In genomic region chr3:189398656-189399055, GRCh38 we compare ENCODE assay signal across 20 cellular contexts.
DNase-seq lines count a peak whose midpoint lies in the region; ATAC-seq, FAIRE-seq and TF ChIP-seq lines count a peak whose summit lies in the region.
"Had no signal": no experiment of that assay in that cellular context is flagged by ENCODE, and none has a peak within 500 bp of the region (broad histone marks: within the 10 kb centered on the region; RNA-seq: fewer than 3 reads in every experiment).

No MANE protein-coding gene starts in this region.

- 0 out of 2 replicates have a peak overlapping the region, but pooled peaks have one; percentile 4 for H3K27ac ChIP-seq in SK-N-MC
- no peak overlapping the region for H3K27ac ChIP-seq in OCI-LY7 (ENCODE audit: low read depth, low read length, poor library complexity, severe bottlenecking)

- TF ChIP-seq POLR2A in GM12892 (IDR thresholded peaks at IDR 0.05; ENCODE audit: low read depth, low read length): no peak

- CTCF ChIA-PET in OCI-LY7 (lab: Charles Lee; ENCODE audit: unreplicated experiment): no interaction called here

- H3K4me3 ChIP-seq in SK-N-MC (no peak overlapping the region), OCI-LY7 (ENCODE audit: low read depth, low read length, poor library complexity, severe bottlenecking) (no peak overlapping the region)
- H3K4me3 ChIP-seq: A549, GM12878, GM23338, HAP-1 had no signal

- POLR2A ChIA-PET in OCI-LY7 (lab: Charles Lee): no interaction called here

- no peaks in the 10 kb centered on the region for H3K4me1 Mint-ChIP-seq in activated naive CD4-positive, alpha-beta T cell treated with anti-CD3 and anti-CD28 coated beads, Interleukin-2, amount 50 U/mL, for 24 hours
- peaks cover 7% of the 10 kb centered on the region for H3K4me1 Mint-ChIP-seq in nephron progenitor cell
- H3K4me1 Mint-ChIP-seq: GM23338 had no signal

- H3K9me3 ChIP-seq in SK-N-MC (ENCODE audit: low read depth, low read length): peaks cover 4% of the 10 kb centered on the region; the same call in 1 of the 2 replicates
- no peaks in the 10 kb centered on the region for H3K9me3 ChIP-seq in OCI-LY7 (ENCODE audit: low read length)
- H3K9me3 ChIP-seq: A549, HAP-1 had no signal

- BruUV-seq in OCI-LY7 (replicated peaks; lab: Mats Ljungman, UMichigan): no TSS peak

- no peaks in the 10 kb centered on the region for H3K79me2 ChIP-seq in OCI-LY7 (ENCODE audit: insufficient read depth, low read depth, low read length)

- H3K27ac Mint-ChIP-seq in activated naive CD4-positive, alpha-beta T cell treated with anti-CD3 and anti-CD28 coated beads, Interleukin-2, amount 50 U/mL, for 24 hours: peak overlapping the region; percentile 52
- no peak overlapping the region for H3K27ac Mint-ChIP-seq in activated naive CD4-positive, alpha-beta T cell treated with anti-CD3 and anti-CD28 coated beads, Interleukin-2, amount 50 U/mL, for 72 hours
- H3K27ac Mint-ChIP-seq in nephron progenitor cell: no peak overlapping the region
- H3K27ac Mint-ChIP-seq: CD4-positive, alpha-beta memory T cell; GM23338; HFFc6 had no signal

- H4K20me1 ChIP-seq in OCI-LY7 (ENCODE audit: insufficient read depth, low read length): no peaks in the 10 kb centered on the region

- no peaks in the 10 kb centered on the region for H3K9me3 Mint-ChIP-seq in activated naive CD4-positive, alpha-beta T cell treated with anti-CD3 and anti-CD28 coated beads, Interleukin-2, amount 50 U/mL, for 24 hours
- no peaks in the 10 kb centered on the region for H3K9me3 Mint-ChIP-seq in activated naive CD4-positive, alpha-beta T cell treated with anti-CD3 and anti-CD28 coated beads, Interleukin-2, amount 50 U/mL, for 72 hours
- H3K9me3 Mint-ChIP-seq in nephron progenitor cell: no peaks in the 10 kb centered on the region
- H3K9me3 Mint-ChIP-seq: GM23338 had no signal

- H3K27me3 Mint-ChIP-seq in activated naive CD4-positive, alpha-beta T cell treated with anti-CD3 and anti-CD28 coated beads, Interleukin-2, amount 50 U/mL, for 24 hours: no peaks in the 10 kb centered on the region
- no peaks in the 10 kb centered on the region for H3K27me3 Mint-ChIP-seq in nephron progenitor cell (ENCODE audit: low read depth, poor library complexity)
- H3K27me3 Mint-ChIP-seq: CD4-positive, alpha-beta memory T cell had no signal

- intact Hi-C loops in OCI-LY7 (cut with micrococcal nuclease; ENCODE audit: unreplicated experiment): no loop called here

- H3K36me3 ChIP-seq in SK-N-MC (ENCODE audit: insufficient read depth, low read length) (no peaks in the 10 kb centered on the region), OCI-LY7 (ENCODE audit: insufficient read depth, low read length) (no peaks in the 10 kb centered on the region)
- H3K36me3 ChIP-seq: HAP-1 had no signal

- H2AFZ ChIP-seq in OCI-LY7 (ENCODE audit: low read length): no peak overlapping the region
- H2AFZ ChIP-seq: GM23338 had no signal

- no peak overlapping the region for H3K9ac ChIP-seq in SK-N-MC (ENCODE audit: insufficient read length)

- peaks cover 21% of the 10 kb centered on the region for H3K4me1 ChIP-seq in OCI-LY7 (ENCODE audit: insufficient read depth, low read length, poor library complexity, severe bottlenecking)
- H3K4me1 ChIP-seq: HAP-1 had no signal

- H3K36me3 Mint-ChIP-seq in activated naive CD4-positive, alpha-beta T cell treated with anti-CD3 and anti-CD28 coated beads, Interleukin-2, amount 50 U/mL, for 24 hours: no peaks in the 10 kb centered on the region
- no peaks in the 10 kb centered on the region for H3K36me3 Mint-ChIP-seq in activated naive CD4-positive, alpha-beta T cell treated with anti-CD3 and anti-CD28 coated beads, Interleukin-2, amount 50 U/mL, for 72 hours
- H3K36me3 Mint-ChIP-seq in nephron progenitor cell (ENCODE audit: low read depth): no peaks in the 10 kb centered on the region
- H3K36me3 Mint-ChIP-seq: CD4-positive, alpha-beta memory T cell had no signal

- FAIRE-seq in GM12892 (lab: Jason Lieb, UNC): peak; percentile 21
- FAIRE-seq in colon (lab: Jason Lieb, UNC): peak; percentile 51
- FAIRE-seq: A549, GM12878 had no signal

- H3K4me2 ChIP-seq in OCI-LY7 (ENCODE audit: low read length): no peak overlapping the region
- H3K4me2 ChIP-seq: A549, GM23338 had no signal

- H3K9me2 ChIP-seq in OCI-LY7 (ENCODE audit: insufficient read depth, low read length): no peaks in the 10 kb centered on the region

- no peak overlapping the region for H3K4me3 Mint-ChIP-seq in activated naive CD4-positive, alpha-beta T cell treated with anti-CD3 and anti-CD28 coated beads, Interleukin-2, amount 50 U/mL, for 24 hours
- H3K4me3 Mint-ChIP-seq in nephron progenitor cell: no peak overlapping the region
- H3K4me3 Mint-ChIP-seq: CD4-positive, alpha-beta memory T cell; GM23338; HFFc6 had no signal

- ATAC-seq in activated naive CD4-positive, alpha-beta T cell treated with anti-CD3 and anti-CD28 coated beads, Interleukin-2, amount 50 U/mL, for 72 hours: no peak
- ATAC-seq: A549, GM12878, GM23338 had no signal

- TF ChIP-seq CTCF in OCI-LY7 (conservative IDR thresholded peaks at IDR 0.05; ENCODE audit: low read length) (no peak), nephron progenitor cell (IDR thresholded peaks at IDR 0.05) (no peak)

- no peak for DNase-seq in activated naive CD4-positive, alpha-beta T cell treated with anti-CD3 and anti-CD28 coated beads, Interleukin-2, amount 50 U/mL, for 72 hours (ENCODE audit: low spot score in 2 of 2)
- DNase-seq in GM12892 (ENCODE audit: insufficient read length) (no peak), SK-N-MC (ENCODE audit: low read depth, low spot score) (no peak), OCI-LY7 (ENCODE audit: low spot score) (no peak), nephron progenitor cell (no peak)
- DNase-seq in stimulated activated CD4-positive, alpha-beta T cell treated with anti-CD3 and anti-CD28 coated beads, Interleukin-2, amount 100 ng/mL, for 48 hours: no peak
- DNase-seq: 8988T; ACHN; Calu3; CD4-positive, alpha-beta memory T cell; COR-L47; DND-41; GDM1; HFFc6 had no signal
